8 cellular contexts compared by ENCODE assay signal in genomic region chr15:55267401-55268053, GRCh38. TPM values are rescaled to one million over a fixed set of nuclear protein-coding genes. Genes with fewer than 3 reads are reported as not detected.
DNase-seq lines count a peak whose midpoint lies in the region; ATAC-seq, FAIRE-seq and TF ChIP-seq lines count a peak whose summit lies in the region.

No MANE protein-coding gene starts in this region.

- TF ChIP-seq POLR2A in HepG2 (IDR thresholded peaks at IDR 0.05; ENCODE audit: insufficient read depth in 1 of 2, low read depth in 2 of 2, low read length in 2 of 2) = no peak

- H3K4me2 ChIP-seq in HepG2 (ENCODE audit: low read depth, low read length) = no peak overlapping the region

- no peaks in the 10 kb centered on the region for H4K20me1 ChIP-seq in HepG2 (ENCODE audit: insufficient read depth, low read length)

- H3K4me3 ChIP-seq in liver (ENCODE audit: low read depth in 1 of 3, low read length in 3 of 3) (no peak overlapping the region), HepG2 (replicated peaks in 1 of 3; ENCODE audit: insufficient read depth in 1 of 3, low read depth in 2 of 3, low read length in 3 of 3) (no peak overlapping the region), esophagus (ENCODE audit: low read depth in 1 of 2, low read length in 2 of 2) (no peak overlapping the region), kidney (ENCODE audit: low read length in 2 of 2) (no peak overlapping the region)

- no TSS peak for BruUV-seq in HepG2 (replicated peaks; lab: Mats Ljungman, UMichigan)

- H3K9me3 ChIP-seq in liver (ENCODE audit: control insufficient read depth in 4 of 4, low read length in 3 of 4) (no peaks in the 10 kb centered on the region), HepG2 (ENCODE audit: low read length) (no peaks in the 10 kb centered on the region), esophagus (ENCODE audit: control insufficient read depth in 2 of 2, insufficient read depth in 1 of 2, low read depth in 1 of 2, low read length in 1 of 2) (no peaks in the 10 kb centered on the region), kidney (ENCODE audit: control insufficient read depth in 1 of 2, low read length in 2 of 2) (no peaks in the 10 kb centered on the region)

- no peaks in the 10 kb centered on the region for H3K79me2 ChIP-seq in HepG2 (ENCODE audit: insufficient read depth, low read length)

- H3K4me1 Mint-ChIP-seq in activated CD4-positive, alpha-beta T cell treated with anti-CD3 and anti-CD28 coated beads for 36 hours = peaks cover 61% of the 10 kb centered on the region

- TF ChIP-seq EP300 in HepG2 (IDR thresholded peaks at IDR 0.05; ENCODE audit: low read depth in 2 of 2, low read length in 2 of 2) = no peak
- TF ChIP-seq EP300 in HepG2 (CRISPR knock-in tag; IDR thresholded peaks at IDR 0.05; ENCODE audit: borderline replicate concordance) = no peak

- peaks cover 76% of the 10 kb centered on the region for H3K36me3 Mint-ChIP-seq in activated CD4-positive, alpha-beta T cell treated with anti-CD3 and anti-CD28 coated beads for 36 hours (ENCODE audit: low read depth)

- no peak for ATAC-seq in HepG2
- ATAC-seq in HG03521 (IDR thresholded peaks at IDR 0.05; ENCODE audit: unreplicated experiment) = peak; percentile 78
- peak; percentile 91 for ATAC-seq in activated CD4-positive, alpha-beta T cell treated with anti-CD3 and anti-CD28 coated beads for 36 hours

- H3K27me3 ChIP-seq in liver (ENCODE audit: control insufficient read depth in 4 of 4, insufficient read depth in 4 of 4, low read length in 3 of 4) (no peaks in the 10 kb centered on the region), HepG2 (ENCODE audit: control insufficient read depth in 1 of 2, insufficient read depth in 2 of 2, low read length in 2 of 2) (no peaks in the 10 kb centered on the region), esophagus (ENCODE audit: control insufficient read depth in 1 of 2, insufficient read depth in 2 of 2, low read length in 2 of 2) (no peaks in the 10 kb centered on the region)

- intact Hi-C loops in HepG2 (cut with micrococcal nuclease; ENCODE audit: unreplicated experiment) = no loop called here
- intact Hi-C loops in activated CD4-positive, alpha-beta T cell treated with anti-CD3 and anti-CD28 coated beads for 36 hours (cut with DNase I, micrococcal nuclease) = loop anchor here in 1 of 2 experiments (1.0 kb wide), 1 partner anchor 23 kb away; no protein-coding TSS in a partner anchor
- intact Hi-C loops in kidney (cut with DNase I) = no loop called here

- H3K9me3 Mint-ChIP-seq in activated CD4-positive, alpha-beta T cell treated with anti-CD3 and anti-CD28 coated beads for 36 hours (ENCODE audit: low read depth) = no peaks in the 10 kb centered on the region

- H3K4me1 ChIP-seq in liver (ENCODE audit: control insufficient read depth in 4 of 4, insufficient read depth in 4 of 4, low read length in 3 of 4) = no peaks in the 10 kb centered on the region
- no peaks in the 10 kb centered on the region for H3K4me1 ChIP-seq in HepG2 (ENCODE audit: insufficient read depth, low read length)
- no peaks in the 10 kb centered on the region for H3K4me1 ChIP-seq in esophagus (ENCODE audit: control insufficient read depth in 2 of 2, insufficient read depth in 2 of 2, low read length in 1 of 2)
- H3K4me1 ChIP-seq in kidney (ENCODE audit: control insufficient read depth in 1 of 2, insufficient read depth in 1 of 2, low read depth in 1 of 2, low read length in 2 of 2) = no peaks in the 10 kb centered on the region

- peak overlapping the region; percentile 98 for H3K27ac Mint-ChIP-seq in activated CD4-positive, alpha-beta T cell treated with anti-CD3 and anti-CD28 coated beads for 36 hours

- DNase-seq in HepG2 (ENCODE audit: low spot score) = no peak
- peak; percentile 80 for DNase-seq in activated CD4-positive, alpha-beta T cell treated with anti-CD3 and anti-CD28 coated beads for 36 hours
- DNase-seq in stimulated activated CD4-positive, alpha-beta T cell treated with anti-CD3 and anti-CD28 coated beads, Interleukin-15, amount 100 ng/mL, for 24 hours = peak; percentile 75
- DNase-seq in kidney = no peak
- no peak for DNase-seq in NCI-H1092 (lab: John Stamatoyannopoulos, UW)

- TF ChIP-seq CTCF in liver (IDR thresholded peaks at IDR 0.05; ENCODE audit: low read depth, low read length, missing input control) = no peak
- TF ChIP-seq CTCF in HepG2 (CRISPR knock-in tag; IDR thresholded peaks at IDR 0.05) = no peak
- TF ChIP-seq CTCF in kidney (IDR thresholded peaks at IDR 0.05; ENCODE audit: borderline replicate concordance, extremely low read depth, insufficient read depth) = no peak

- H3K27me3 Mint-ChIP-seq in activated CD4-positive, alpha-beta T cell treated with anti-CD3 and anti-CD28 coated beads for 36 hours = no peaks in the 10 kb centered on the region

- H3K36me3 ChIP-seq in liver (ENCODE audit: control insufficient read depth in 4 of 4, insufficient read depth in 3 of 4, low read depth in 1 of 4, low read length in 3 of 4) (peaks cover 0 to 2% (median 0%) of the 10 kb centered on the region in 4 donors), HepG2 (replicated peaks in 1 of 2; ENCODE audit: control insufficient read depth in 1 of 2, insufficient read depth in 2 of 2, low read length in 2 of 2) (no peaks in the 10 kb centered on the region), esophagus (ENCODE audit: control insufficient read depth in 2 of 2, insufficient read depth in 2 of 2, low read length in 1 of 2) (peaks cover 0 to 3% of the 10 kb centered on the region in 2 donors), kidney (ENCODE audit: control insufficient read depth in 1 of 2, insufficient read depth in 2 of 2, low read length in 2 of 2) (no peaks in the 10 kb centered on the region)

- POLR2A ChIA-PET in HepG2 (lab: Yijun Ruan, JAX) = no interaction called here
- POLR2A ChIA-PET in activated CD4-positive, alpha-beta T cell treated with anti-CD3 and anti-CD28 coated beads for 36 hours (lab: Charles Lee) = interaction anchor here (0.6 to 1.4 kb wide), 10 partner anchors 9 to 91 kb away, joined by 3 to 5 read pairs (median 4); partner anchors contain the start of gene RSL24D1

- H3K4me3 Mint-ChIP-seq in activated CD4-positive, alpha-beta T cell treated with anti-CD3 and anti-CD28 coated beads for 36 hours = peak overlapping the region; percentile 70

- H2AFZ ChIP-seq in HepG2 (ENCODE audit: low read length) = no peak overlapping the region

- H3K9ac ChIP-seq in liver (ENCODE audit: low read depth in 1 of 2, low read length in 2 of 2) (peak overlapping the region in 1 of 2 donors; percentile 42), HepG2 (ENCODE audit: insufficient read depth, low read depth, low read length) (no peak overlapping the region), kidney (ENCODE audit: low read length in 2 of 2) (no peak overlapping the region)

- in situ Hi-C loops in HepG2 (cut with HindIII; ENCODE audit: extremely low pct_ligation_motif_present, low pct_unique_long_range_greater_than_20kb) = no loop called here

- TF ChIP-seq RAD21 in liver (IDR thresholded peaks at IDR 0.05) (no peak), HepG2 (CRISPR knock-in tag; IDR thresholded peaks at IDR 0.05) (no peak)

- CTCF ChIA-PET in HepG2 (lab: Yijun Ruan, JAX; ENCODE audit: low intra/inter-chr PET ratio, low total read pairs) = no interaction called here
- CTCF ChIA-PET in activated CD4-positive, alpha-beta T cell treated with anti-CD3 and anti-CD28 coated beads for 36 hours (lab: Charles Lee) = interaction anchor here (0.6 to 1.5 kb wide), 7 partner anchors 10 to 52 kb away, joined by 3 to 6 read pairs (median 3); partner anchors contain the start of genes PIGB and PIGBOS1

- H3K27ac ChIP-seq in liver (ENCODE audit: low read depth in 1 of 2, low read length in 2 of 2) (peak overlapping the region; percentile 23 to 49), HepG2 (ENCODE audit: extremely low read length, insufficient read depth, low read length) (no peak overlapping the region), esophagus (ENCODE audit: low read depth in 2 of 2, low read length in 1 of 2) (peak overlapping the region; percentile 22 to 63), kidney (ENCODE audit: low read depth in 2 of 2, low read length in 2 of 2) (no peak overlapping the region)

- FAIRE-seq in HepG2 (lab: Jason Lieb, UNC) = no peak
- FAIRE-seq in kidney (lab: Jason Lieb, UNC) = no peak

- WGBS in liver = 73% methylated on average over 10 of the region's 10 CpGs
- 97% methylated on average over 10 of the region's 10 CpGs for WGBS in HepG2 (ENCODE audit: low lambda C conversion rate)
- 43 to 58% methylated on average over 10 of the region's 10 CpGs for WGBS in esophagus, 2 donors

RNA-seq across cellular contexts. Expression of gene RAB27A, which starts 22.1 kb away (rescaled TPM):
- total RNA-seq in liver (10 to 100 TPM in 1 of 2 donors, 1 to 10 TPM in 1; 6.4 to 28.4 TPM), HepG2 (2016; rRNA removed; fragmentation: Illumina TruSeq; extraction: Trizol) (3.4 and 5.8 TPM in 2 replicates), kidney (45.8 TPM)
- polyA plus RNA-seq in liver (10 to 100 TPM; 21.5 to 30.8 TPM), HepG2 (2011; rRNA removed) (6.0 and 8.1 TPM in 2 replicates), esophagus (10 to 100 TPM; 10.2 to 20.9 TPM), kidney (ENCODE audit: insufficient read depth, low read depth, low replicate concordance) (10.1 TPM)
- total RNA-seq in HepG2 (2016; cell fraction: cytosol; rRNA removed; fragmentation: Illumina TruSeq; extraction: Trizol; ENCODE audit: low read depth) = 10.6 and 11.9 TPM in 2 replicates
- 4.0 and 6.0 TPM in 2 replicates for total RNA-seq in HepG2 (2016; cell fraction: insoluble cytoplasmic fraction; rRNA removed; fragmentation: Illumina TruSeq; extraction: Trizol)
- 4.3 and 5.3 TPM in 2 replicates for total RNA-seq in HepG2 (2016; cell fraction: membrane; rRNA removed; fragmentation: Illumina TruSeq; extraction: Trizol)
- 2.1 and 5.3 TPM in 2 replicates for total RNA-seq in HepG2 (2016; cell fraction: nucleus; rRNA removed; fragmentation: Illumina TruSeq; extraction: Trizol)
- polyA plus RNA-seq in HepG2 (2011; cell fraction: cytosol; rRNA removed) = 4.0 and 7.4 TPM in 2 replicates
- 2.2 and 3.0 TPM in 2 replicates for polyA plus RNA-seq in HepG2 (2011; cell fraction: nucleus; rRNA removed)
- 5.9 and 6.5 TPM in 2 replicates for polyA plus RNA-seq in HepG2 (2012)
- polyA plus RNA-seq in HepG2 (2016; cell fraction: cytosol; fragmentation: Illumina TruSeq; extraction: Trizol; ENCODE audit: low read depth) = 3.2 and 5.3 TPM in 2 replicates
- 18.4 and 18.6 TPM in 2 replicates for polyA plus RNA-seq in HepG2 (2016; cell fraction: insoluble cytoplasmic fraction; fragmentation: Illumina TruSeq; extraction: Trizol; ENCODE audit: low read depth)
- polyA plus RNA-seq in HepG2 (2016; cell fraction: membrane; fragmentation: Illumina TruSeq; extraction: Trizol; ENCODE audit: low read depth) = 6.3 and 6.6 TPM in 2 replicates
- polyA plus RNA-seq in HepG2 (2016; cell fraction: nucleus; fragmentation: Illumina TruSeq; extraction: Trizol; ENCODE audit: insufficient read depth, low read depth) = 9.7 and 9.9 TPM in 2 replicates
- polyA minus RNA-seq in HepG2 (2011; rRNA and poly(A)+ RNA removed; ENCODE audit: low replicate concordance) = 2.0 and 8.1 TPM in 2 replicates
- polyA minus RNA-seq in HepG2 (2011; cell fraction: cytosol; rRNA and poly(A)+ RNA removed) = 3.1 and 6.7 TPM in 2 replicates
- polyA minus RNA-seq in HepG2 (2011; cell fraction: nucleus; rRNA and poly(A)+ RNA removed) = 6.2 and 7.3 TPM in 2 replicates
- 100 to 1,000 TPM; 111 to 129 TPM for total RNA-seq in activated CD4-positive, alpha-beta T cell treated with anti-CD3 and anti-CD28 coated beads for 36 hours

RNA-seq across cellular contexts. Expression of gene PIGBOS1, which starts 51.4 kb away (rescaled TPM):
- total RNA-seq in liver = 1 to 10 TPM; 4.7 to 7.0 TPM
- 10 to 100 TPM in 1 of 2 donors, 1 to 10 TPM in 1; 7.5 to 14.3 TPM for polyA plus RNA-seq in liver
- 21.4 and 22.1 TPM in 2 replicates for total RNA-seq in HepG2 (2016; rRNA removed; fragmentation: Illumina TruSeq; extraction: Trizol)
- total RNA-seq in HepG2 (2016; cell fraction: cytosol; rRNA removed; fragmentation: Illumina TruSeq; extraction: Trizol; ENCODE audit: low read depth) = 6.4 and 8.2 TPM in 2 replicates
- 20.5 and 24.7 TPM in 2 replicates for total RNA-seq in HepG2 (2016; cell fraction: insoluble cytoplasmic fraction; rRNA removed; fragmentation: Illumina TruSeq; extraction: Trizol)
- 12.5 and 14.4 TPM in 2 replicates for total RNA-seq in HepG2 (2016; cell fraction: membrane; rRNA removed; fragmentation: Illumina TruSeq; extraction: Trizol)
- total RNA-seq in HepG2 (2016; cell fraction: nucleus; rRNA removed; fragmentation: Illumina TruSeq; extraction: Trizol) = 8.3 and 8.6 TPM in 2 replicates
- 12.0 and 14.8 TPM in 2 replicates for polyA plus RNA-seq in HepG2 (2011; rRNA removed)
- polyA plus RNA-seq in HepG2 (2011; cell fraction: cytosol; rRNA removed) = 22.6 and 31.0 TPM in 2 replicates
- polyA plus RNA-seq in HepG2 (2011; cell fraction: nucleus; rRNA removed) = 4.9 and 5.0 TPM in 2 replicates
- polyA plus RNA-seq in HepG2 (2012) = 10.3 and 14.8 TPM in 2 replicates
- 4.8 and 7.8 TPM in 2 replicates for polyA plus RNA-seq in HepG2 (2016; cell fraction: cytosol; fragmentation: Illumina TruSeq; extraction: Trizol; ENCODE audit: low read depth)
- polyA plus RNA-seq in HepG2 (2016; cell fraction: insoluble cytoplasmic fraction; fragmentation: Illumina TruSeq; extraction: Trizol; ENCODE audit: low read depth) = 23.7 and 32.6 TPM in 2 replicates
- polyA plus RNA-seq in HepG2 (2016; cell fraction: membrane; fragmentation: Illumina TruSeq; extraction: Trizol; ENCODE audit: low read depth) = 8.2 and 12.6 TPM in 2 replicates
- polyA plus RNA-seq in HepG2 (2016; cell fraction: nucleus; fragmentation: Illumina TruSeq; extraction: Trizol; ENCODE audit: insufficient read depth, low read depth) = 17.9 and 19.7 TPM in 2 replicates
- polyA minus RNA-seq in HepG2 (2011; rRNA and poly(A)+ RNA removed; ENCODE audit: low replicate concordance) = 2.5 and 7.2 TPM in 2 replicates
- 3.7 and 3.8 TPM in 2 replicates for polyA minus RNA-seq in HepG2 (2011; cell fraction: cytosol; rRNA and poly(A)+ RNA removed)
- polyA minus RNA-seq in HepG2 (2011; cell fraction: nucleus; rRNA and poly(A)+ RNA removed) = 7.3 and 11.6 TPM in 2 replicates
- 10 to 100 TPM in 1 of 2 experiments, 1 to 10 TPM in 1; 8.8 to 11.0 TPM for total RNA-seq in activated CD4-positive, alpha-beta T cell treated with anti-CD3 and anti-CD28 coated beads for 36 hours
- 1 to 10 TPM; 9.2 to 9.5 TPM for polyA plus RNA-seq in esophagus
- total RNA-seq in kidney = 15.9 TPM
- polyA plus RNA-seq in kidney (ENCODE audit: insufficient read depth, low read depth, low replicate concordance) = 21.0 TPM

RNA-seq across cellular contexts. Expression of gene PIGB, which starts 51.5 kb away (rescaled TPM):
- total RNA-seq in liver = 1 to 10 TPM; 4.8 to 4.9 TPM
- 1 to 10 TPM; 3.4 to 9.7 TPM for polyA plus RNA-seq in liver
- total RNA-seq in HepG2 (2016; rRNA removed; fragmentation: Illumina TruSeq; extraction: Trizol) = 12.4 and 14.5 TPM in 2 replicates
- total RNA-seq in HepG2 (2016; cell fraction: cytosol; rRNA removed; fragmentation: Illumina TruSeq; extraction: Trizol; ENCODE audit: low read depth) = 4.8 and 6.8 TPM in 2 replicates
- 12.3 and 12.9 TPM in 2 replicates for total RNA-seq in HepG2 (2016; cell fraction: insoluble cytoplasmic fraction; rRNA removed; fragmentation: Illumina TruSeq; extraction: Trizol)
- total RNA-seq in HepG2 (2016; cell fraction: membrane; rRNA removed; fragmentation: Illumina TruSeq; extraction: Trizol) = 11.2 and 11.4 TPM in 2 replicates
- 15.4 and 15.6 TPM in 2 replicates for total RNA-seq in HepG2 (2016; cell fraction: nucleus; rRNA removed; fragmentation: Illumina TruSeq; extraction: Trizol)
- polyA plus RNA-seq in HepG2 (2011; rRNA removed) = 14.5 and 19.1 TPM in 2 replicates
- 7.6 and 14.1 TPM in 2 replicates for polyA plus RNA-seq in HepG2 (2011; cell fraction: cytosol; rRNA removed)
- polyA plus RNA-seq in HepG2 (2011; cell fraction: nucleus; rRNA removed) = 8.9 and 9.2 TPM in 2 replicates
- 10.2 and 10.5 TPM in 2 replicates for polyA plus RNA-seq in HepG2 (2012)
- polyA plus RNA-seq in HepG2 (2016; cell fraction: cytosol; fragmentation: Illumina TruSeq; extraction: Trizol; ENCODE audit: low read depth) = 3.6 and 4.8 TPM in 2 replicates
- 13.1 and 14.1 TPM in 2 replicates for polyA plus RNA-seq in HepG2 (2016; cell fraction: insoluble cytoplasmic fraction; fragmentation: Illumina TruSeq; extraction: Trizol; ENCODE audit: low read depth)
- polyA plus RNA-seq in HepG2 (2016; cell fraction: membrane; fragmentation: Illumina TruSeq; extraction: Trizol; ENCODE audit: low read depth) = 8.7 and 9.7 TPM in 2 replicates
- polyA plus RNA-seq in HepG2 (2016; cell fraction: nucleus; fragmentation: Illumina TruSeq; extraction: Trizol; ENCODE audit: insufficient read depth, low read depth) = 21.6 and 23.4 TPM in 2 replicates
- 7.0 and 22.0 TPM in 2 replicates for polyA minus RNA-seq in HepG2 (2011; rRNA and poly(A)+ RNA removed; ENCODE audit: low replicate concordance)
- polyA minus RNA-seq in HepG2 (2011; cell fraction: cytosol; rRNA and poly(A)+ RNA removed) = 3.6 and 5.9 TPM in 2 replicates
- 19.3 and 22.0 TPM in 2 replicates for polyA minus RNA-seq in HepG2 (2011; cell fraction: nucleus; rRNA and poly(A)+ RNA removed)
- total RNA-seq in activated CD4-positive, alpha-beta T cell treated with anti-CD3 and anti-CD28 coated beads for 36 hours = 10 to 100 TPM; 19.8 to 21.1 TPM
- 10 to 100 TPM in 1 of 2 donors, 1 to 10 TPM in 1; 7.7 to 14.2 TPM for polyA plus RNA-seq in esophagus
- total RNA-seq in kidney = 17.6 TPM
- polyA plus RNA-seq in kidney (ENCODE audit: insufficient read depth, low read depth, low replicate concordance) = 17.4 TPM

Comparison
In these comparisons a context has a peak if more than half of its experiments do, and no peak if none do; other contexts are left out.
1. H3K27ac ChIP-seq: peak in liver (2 of 2) and esophagus (2 of 2); none in HepG2 (single experiment) and kidney (0 of 2).
2. DNase-seq: peak in activated CD4-positive, alpha-beta T cell treated with anti-CD3 and anti-CD28 coated beads for 36 hours (single experiment) and stimulated activated CD4-positive, alpha-beta T cell treated with anti-CD3 and anti-CD28 coated beads, Interleukin-15, amount 100 ng/mL, for 24 hours (single experiment); none in HepG2 (single experiment), kidney (single experiment) and NCI-H1092 (single experiment).